Comparison of ENCODE assay signal across 17 cellular contexts in the genomic region with DNA sequence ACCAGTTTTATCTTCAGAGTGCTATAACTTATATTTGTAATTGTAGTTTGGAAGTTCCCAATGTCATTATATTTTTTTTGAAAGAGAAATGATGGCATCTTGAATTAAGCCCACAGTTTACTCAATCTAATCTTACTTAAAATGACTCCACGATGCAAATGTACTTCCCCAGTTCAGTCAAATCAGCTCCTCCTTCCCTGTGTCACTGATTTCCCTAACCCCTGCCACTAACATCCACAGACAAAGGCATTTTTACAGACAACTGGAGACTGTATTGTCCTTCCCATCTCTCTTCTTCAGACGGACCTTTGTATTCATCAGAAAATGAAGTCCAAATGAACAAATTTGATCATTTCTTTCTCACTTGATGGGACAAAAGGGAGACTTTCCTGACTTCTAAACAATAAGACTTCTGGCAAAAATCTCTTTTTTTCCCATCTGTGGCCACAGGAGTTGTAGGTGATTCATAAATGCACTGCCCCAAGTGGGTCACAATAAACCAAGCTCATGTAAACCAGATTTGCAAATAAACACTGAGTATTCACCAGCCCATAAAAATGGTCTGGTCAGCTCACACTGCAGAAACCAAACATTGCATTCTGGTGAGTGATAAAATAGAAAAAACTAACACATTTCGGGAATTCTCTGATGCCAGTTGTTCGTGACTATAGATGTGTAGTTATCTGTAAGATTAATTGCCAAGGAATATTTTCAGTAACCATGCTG.
A peak's percentile ranks its signal among the peaks of the same experiment; 100 is the strongest.
DNase-seq lines count a peak whose midpoint lies in the region; ATAC-seq and TF ChIP-seq lines count a peak whose summit lies in the region.
"Had no signal": no experiment of that assay in that cellular context is flagged by ENCODE, and none has a peak within 500 bp of the region (broad histone marks: within the 10 kb centered on the region; RNA-seq: fewer than 3 reads in every experiment).

No MANE protein-coding gene starts in this region.

- TF ChIP-seq EP300 in upper lobe of left lung (IDR thresholded peaks at IDR 0.05), result no peak

- no peaks in the 10 kb centered on the region for H3K79me2 ChIP-seq in osteoblast (ENCODE audit: insufficient read depth, low read length)

- H2AFZ ChIP-seq in osteoblast (ENCODE audit: low read length), result no peak overlapping the region

- WGBS in upper lobe of left lung, 2 donors, result 36 to 69% methylated on average over 4 of the region's 4 CpGs

- intact Hi-C loops in lower lobe of right lung (cut with DNase I), result no loop called here

- H3K27ac ChIP-seq in osteoblast (ENCODE audit: low read depth, low read length), result peak overlapping the region; percentile 99
- no peak overlapping the region for H3K27ac ChIP-seq in lower lobe of right lung
- H3K27ac ChIP-seq in upper lobe of left lung, result no peak overlapping the region

- H3K4me1 ChIP-seq in osteoblast (ENCODE audit: insufficient read depth, low read length) (peaks cover 53% of the 10 kb centered on the region), lower lobe of right lung (peaks cover 15% of the 10 kb centered on the region), upper lobe of left lung (no peaks in the 10 kb centered on the region)
- H3K4me1 ChIP-seq: psoas muscle had no signal

- no peak overlapping the region for H3K4me3 ChIP-seq in fibroblast of mammary gland (ENCODE audit: control insufficient read depth, low read depth, low read length)
- no peak overlapping the region for H3K4me3 ChIP-seq in osteoblast (ENCODE audit: insufficient read depth, low read length)
- no peak overlapping the region for H3K4me3 ChIP-seq in lower lobe of right lung
- no peak overlapping the region for H3K4me3 ChIP-seq in upper lobe of left lung
- H3K4me3 ChIP-seq: ascending aorta, psoas muscle had no signal

- no peak for TF ChIP-seq POLR2A in upper lobe of left lung (IDR thresholded peaks at IDR 0.05)

- no peak for ATAC-seq in HG03457 (IDR thresholded peaks at IDR 0.05; ENCODE audit: unreplicated experiment)
- ATAC-seq in lower lobe of right lung, result no peak
- no peak for ATAC-seq in upper lobe of left lung (ENCODE audit: low FRiP score in 2 of 2)
- ATAC-seq: activated T-cell treated with anti-CD3 and anti-CD28 coated beads, Interleukin-2, amount 50 U/mL, for 72 hours had no signal

- DNase-seq in Daoy (ENCODE audit: low read depth) (peak; percentile 53), RPMI7951 (ENCODE audit: low read depth) (peak; percentile 76), fibroblast of mammary gland (ENCODE audit: low read depth) (peak; percentile 80), osteoblast (ENCODE audit: insufficient read length, low spot score, missing footprints) (peak; percentile 96), lower lobe of right lung (no peak), DMS79 treated with DMSO at 0.1 percent for 48 hours (lab: John Stamatoyannopoulos, UW) (no peak), upper lobe of left lung (no peak)
- DNase-seq: activated CD4-positive, alpha-beta T cell treated with anti-CD3 and anti-CD28 coated beads for 1 hour; activated T-cell treated with anti-CD3 and anti-CD28 coated beads, Interleukin-2, amount 50 U/mL, for 72 hours; CD4-positive, alpha-beta T cell; NCI-H1694 treated with DMSO at 0.1 percent for 48 hours; NK-92 treated with Interleukin-12 subunit alpha and Interleukin-12 subunit beta, amount 100 ng/mL, for 24 hours; psoas muscle; stimulated activated CD4-positive, alpha-beta T cell treated with anti-CD3 and anti-CD28 coated beads, Interleukin-4, amount 100 ng/mL, for 4 hours; stimulated activated naive CD4-positive, alpha-beta T cell treated with Interleukin-2 at 50 U/mL for 16 hours had no signal

- H3K9me3 ChIP-seq in osteoblast (ENCODE audit: low read depth, low read length) (no peaks in the 10 kb centered on the region), lower lobe of right lung (no peaks in the 10 kb centered on the region), upper lobe of left lung (no peaks in the 10 kb centered on the region)
- H3K9me3 ChIP-seq: ascending aorta, psoas muscle had no signal

- H4K20me1 ChIP-seq in osteoblast (ENCODE audit: insufficient read depth, low read length), result no peaks in the 10 kb centered on the region

- TF ChIP-seq CTCF in fibroblast of mammary gland (conservative IDR thresholded peaks at IDR 0.05; ENCODE audit: control insufficient read depth, insufficient read depth, low read depth, low read length), result no peak
- no peak for TF ChIP-seq CTCF in osteoblast (IDR thresholded peaks at IDR 0.05; ENCODE audit: extremely low read depth, low read depth, low read length)
- no peak for TF ChIP-seq CTCF in lower lobe of right lung (IDR thresholded peaks at IDR 0.05)
- no peak for TF ChIP-seq CTCF in upper lobe of left lung (IDR thresholded peaks at IDR 0.05)

- peak overlapping the region; percentile 39 for H3K4me2 ChIP-seq in osteoblast (ENCODE audit: insufficient read depth, low read length)

- H3K36me3 ChIP-seq in osteoblast (ENCODE audit: insufficient read depth, low read length) (peaks cover 43% of the 10 kb centered on the region), lower lobe of right lung (no peaks in the 10 kb centered on the region), upper lobe of left lung (no peaks in the 10 kb centered on the region)
- H3K36me3 ChIP-seq: ascending aorta had no signal

- no peaks in the 10 kb centered on the region for H3K27me3 ChIP-seq in osteoblast (ENCODE audit: insufficient read depth, low read length)
- H3K27me3 ChIP-seq in lower lobe of right lung (ENCODE audit: low read depth), result no peaks in the 10 kb centered on the region
- no peaks in the 10 kb centered on the region for H3K27me3 ChIP-seq in upper lobe of left lung
- H3K27me3 ChIP-seq: ascending aorta had no signal

Comparison
In these comparisons a context has a peak if more than half of its experiments do, and no peak if none do; other contexts are left out.
1. DNase-seq: peak in Daoy (single experiment), RPMI7951 (single experiment), fibroblast of mammary gland (single experiment) and osteoblast (single experiment); none in lower lobe of right lung (single experiment), DMS79 treated with DMSO at 0.1 percent for 48 hours (single experiment) and upper lobe of left lung (0 of 2).